Comparison of ENCODE assay signal across 17 cellular contexts in genomic region chr10:33238643-33239042, GRCh38.
DNase-seq lines count a peak whose midpoint lies in the region; ATAC-seq, FAIRE-seq and TF ChIP-seq lines count a peak whose summit lies in the region.
"Had no signal": no experiment of that assay in that cellular context is flagged by ENCODE, and none has a peak within 500 bp of the region (broad histone marks: within the 10 kb centered on the region; RNA-seq: fewer than 3 reads in every experiment).

No MANE protein-coding gene starts in this region.

- H3K9me3 Mint-ChIP-seq in nephron: no peaks in the 10 kb centered on the region
- H3K9me3 Mint-ChIP-seq: activated naive CD4-positive, alpha-beta T cell treated with anti-CD3 and anti-CD28 coated beads, Interleukin-2, amount 50 U/mL, for 72 hours; stimulated activated effector memory CD8-positive, alpha-beta T cell treated with anti-CD3 and anti-CD28 coated beads, Interleukin-12 subunit alpha, Interleukin-12 subunit beta, amount 100 ng/mL, for 72 hours had no signal

- TF ChIP-seq CTCF in epithelial cell of esophagus (IDR thresholded peaks at IDR 0.05; ENCODE audit: insufficient read depth, low read depth, low read length, missing control alignments) (no peak), nephron (IDR thresholded peaks at IDR 0.05; ENCODE audit: unreplicated experiment in 3 of 3) (no peak)

- no peak for ATAC-seq in activated CD4-positive, CD25-positive, alpha-beta regulatory T cell treated with anti-CD3 and anti-CD28 coated beads, Interleukin-2, amount 50 U/mL, for 24 hours
- ATAC-seq: activated CD8-positive, alpha-beta memory T cell treated with anti-CD3 and anti-CD28 coated beads, Interleukin-2, amount 10 ng/mL, durations not matched to agents 7 days and 5 days; activated naive CD4-positive, alpha-beta T cell treated with anti-CD3 and anti-CD28 coated beads, Interleukin-2, amount 50 U/mL, for 72 hours; heart left ventricle; stimulated activated effector memory CD8-positive, alpha-beta T cell treated with anti-CD3 and anti-CD28 coated beads, Interleukin-12 subunit alpha, Interleukin-12 subunit beta, amount 100 ng/mL, for 72 hours had no signal

- DNase-seq in AG20443 (ENCODE audit: low spot score) (peak; percentile 20), RCC 7860 (ENCODE audit: low spot score) (peak; percentile 94), epithelial cell of esophagus (ENCODE audit: low read depth) (peak; percentile 79), COLO829 (ENCODE audit: low spot score) (no peak), NAMALWA (ENCODE audit: low spot score) (no peak), mucosa of gallbladder (ENCODE audit: low spot score) (no peak)
- DNase-seq: activated CD8-positive, alpha-beta memory T cell treated with anti-CD3 and anti-CD28 coated beads, Interleukin-2, amount 10 ng/mL, durations not matched to agents 7 days and 5 days; C1 segment of cervical spinal cord; cortex of kidney; heart left ventricle; NCI-H526; SIG-M5 had no signal

- no peak overlapping the region for H3K4me3 Mint-ChIP-seq in nephron
- H3K4me3 Mint-ChIP-seq: activated CD8-positive, alpha-beta memory T cell treated with anti-CD3 and anti-CD28 coated beads, Interleukin-2, amount 10 ng/mL, durations not matched to agents 7 days and 5 days; stimulated activated effector memory CD8-positive, alpha-beta T cell treated with anti-CD3 and anti-CD28 coated beads, Interleukin-12 subunit alpha, Interleukin-12 subunit beta, amount 100 ng/mL, for 72 hours had no signal

- H3K27ac Mint-ChIP-seq in nephron: peak overlapping the region in 2 of 3 experiments; percentile 69 to 81
- H3K27ac Mint-ChIP-seq: activated CD8-positive, alpha-beta memory T cell treated with anti-CD3 and anti-CD28 coated beads, Interleukin-2, amount 10 ng/mL, durations not matched to agents 7 days and 5 days; activated naive CD4-positive, alpha-beta T cell treated with anti-CD3 and anti-CD28 coated beads, Interleukin-2, amount 50 U/mL, for 72 hours; stimulated activated effector memory CD8-positive, alpha-beta T cell treated with anti-CD3 and anti-CD28 coated beads, Interleukin-12 subunit alpha, Interleukin-12 subunit beta, amount 100 ng/mL, for 72 hours had no signal

- no peak for FAIRE-seq in RCC 7860 (lab: Jason Lieb, UNC)

- peaks cover 55% of the 10 kb centered on the region for H3K36me3 Mint-ChIP-seq in nephron (ENCODE audit: low read depth)
- H3K36me3 Mint-ChIP-seq: activated CD8-positive, alpha-beta memory T cell treated with anti-CD3 and anti-CD28 coated beads, Interleukin-2, amount 10 ng/mL, durations not matched to agents 7 days and 5 days; activated naive CD4-positive, alpha-beta T cell treated with anti-CD3 and anti-CD28 coated beads, Interleukin-2, amount 50 U/mL, for 72 hours; stimulated activated effector memory CD8-positive, alpha-beta T cell treated with anti-CD3 and anti-CD28 coated beads, Interleukin-12 subunit alpha, Interleukin-12 subunit beta, amount 100 ng/mL, for 72 hours had no signal

- no peaks in the 10 kb centered on the region for H3K27me3 Mint-ChIP-seq in nephron (ENCODE audit: low read depth)

- H3K4me3 ChIP-seq in epithelial cell of esophagus (ENCODE audit: low read length): no peak overlapping the region
- H3K4me3 ChIP-seq: HAP-1, heart left ventricle had no signal

- H3K4me1 Mint-ChIP-seq in nephron: peaks cover 61% of the 10 kb centered on the region
- H3K4me1 Mint-ChIP-seq: activated CD8-positive, alpha-beta memory T cell treated with anti-CD3 and anti-CD28 coated beads, Interleukin-2, amount 10 ng/mL, durations not matched to agents 7 days and 5 days; stimulated activated effector memory CD8-positive, alpha-beta T cell treated with anti-CD3 and anti-CD28 coated beads, Interleukin-12 subunit alpha, Interleukin-12 subunit beta, amount 100 ng/mL, for 72 hours had no signal

Comparison
In these comparisons a context has a peak if more than half of its experiments do, and no peak if none do; other contexts are left out.
1. DNase-seq: peak in AG20443 (single experiment), RCC 7860 (single experiment) and epithelial cell of esophagus (single experiment); none in COLO829 (single experiment), NAMALWA (single experiment) and mucosa of gallbladder (single experiment).